In the genomic region with DNA sequence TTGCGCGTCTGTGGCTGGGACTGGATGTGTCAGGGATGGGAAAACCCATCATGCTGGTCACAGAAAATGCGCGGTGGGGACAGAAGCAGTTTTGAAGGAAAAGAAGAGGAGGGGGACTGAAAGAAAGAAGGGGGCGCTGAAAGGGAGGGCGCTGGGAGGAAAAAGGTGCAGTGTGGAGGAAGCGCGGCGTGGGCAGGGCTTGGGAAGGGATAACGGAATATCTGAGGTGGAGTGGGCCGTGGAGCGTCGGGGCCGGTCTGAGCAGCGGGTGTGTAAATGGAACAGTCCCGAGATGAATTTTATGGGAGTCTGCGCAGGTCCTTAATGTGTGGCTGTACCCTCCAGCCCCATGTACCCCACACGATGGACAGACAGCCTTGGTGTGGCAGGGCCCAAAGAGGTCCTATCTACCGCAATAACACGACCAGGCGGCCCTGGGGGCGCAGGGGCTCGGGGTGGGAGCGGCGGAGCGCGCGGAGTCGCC, we compare ENCODE assay signal across 9 cellular contexts. TPM values are rescaled to one million over a fixed set of nuclear protein-coding genes. Genes with fewer than 3 reads are reported as not detected.
A peak's percentile ranks its signal among the peaks of the same experiment; 100 is the strongest.
DNase-seq lines count a peak whose midpoint lies in the region; ATAC-seq, FAIRE-seq and TF ChIP-seq lines count a peak whose summit lies in the region.
"Had no signal": no experiment of that assay in that cellular context is flagged by ENCODE, and none has a peak within 500 bp of the region (broad histone marks: within the 10 kb centered on the region; RNA-seq: fewer than 3 reads in every experiment).

No MANE protein-coding gene starts in this region.

- no peak for TF ChIP-seq POLR2A in testis (IDR thresholded peaks at IDR 0.05)

- intact Hi-C loops in testis (cut with DNase I; ENCODE audit: low total_unique reads): no loop called here

- dilution Hi-C loops in keratinocyte (cut with MboI; ENCODE audit: extremely low pct_ligation_motif_present, low sequenced_read_pairs): no loop called here

- peaks cover 6 to 8% of the 10 kb centered on the region in 2 donors for H3K27me3 Mint-ChIP-seq in CD8-positive, alpha-beta memory T cell
- peaks cover 10% of the 10 kb centered on the region for H3K27me3 Mint-ChIP-seq in activated naive CD8-positive, alpha-beta T cell treated with anti-CD3 and anti-CD28 coated beads, Interleukin-2, amount 10 ng/mL, durations not matched to agents 7 days and 5 days

- no peaks in the 10 kb centered on the region for H3K9me3 Mint-ChIP-seq in CD8-positive, alpha-beta memory T cell
- H3K9me3 Mint-ChIP-seq in activated naive CD8-positive, alpha-beta T cell treated with anti-CD3 and anti-CD28 coated beads, Interleukin-2, amount 10 ng/mL, durations not matched to agents 7 days and 5 days: no peaks in the 10 kb centered on the region

- peak overlapping the region; percentile 76 for H3K4me2 ChIP-seq in keratinocyte (ENCODE audit: control insufficient read depth, extremely low read depth, insufficient read depth, low read depth, low read length)

- POLR2A ChIA-PET in CD8-positive, alpha-beta memory T cell (lab: Charles Lee): interaction anchor here (1.2 to 4.5 kb wide), 3 partner anchors 25 to 42 kb away, joined by 3 to 24 read pairs (median 4); partner anchors contain the start of gene HSP90AB1
- POLR2A ChIA-PET in activated naive CD8-positive, alpha-beta T cell treated with anti-CD3 and anti-CD28 coated beads, Interleukin-2, amount 10 ng/mL, durations not matched to agents 7 days and 5 days (lab: Charles Lee): interaction anchor here (0.6 to 5.6 kb wide), 5 partner anchors 11 to 31 kb away, joined by 4 to 44 read pairs (median 8); partner anchors contain the start of gene HSP90AB1

- no peak overlapping the region for H3K9ac ChIP-seq in keratinocyte (ENCODE audit: control insufficient read depth, extremely low read depth, insufficient read depth, low read length)

- H3K4me1 Mint-ChIP-seq in CD8-positive, alpha-beta memory T cell: peaks cover 16 to 27% (median 17%) of the 10 kb centered on the region in 3 donors
- H3K4me1 Mint-ChIP-seq in activated naive CD8-positive, alpha-beta T cell treated with anti-CD3 and anti-CD28 coated beads, Interleukin-2, amount 10 ng/mL, durations not matched to agents 7 days and 5 days: peaks cover 40% of the 10 kb centered on the region

- no peaks in the 10 kb centered on the region for H3K9me1 ChIP-seq in keratinocyte (ENCODE audit: control insufficient read depth, extremely low read depth, insufficient read depth, low read length)

- CTCF ChIA-PET in CD8-positive, alpha-beta memory T cell (lab: Charles Lee): interaction anchor here (0.9 to 8.0 kb wide), 5 partner anchors 13 to 91 kb away, joined by 3 to 69 read pairs (median 5); partner anchors contain the start of genes AARS2 and SLC35B2

- no peak for FAIRE-seq in keratinocyte (lab: Jason Lieb, UNC)

- no peaks in the 10 kb centered on the region for H3K36me3 ChIP-seq in CD8-positive, alpha-beta memory T cell (ENCODE audit: insufficient read depth, low read length)
- H3K36me3 ChIP-seq in keratinocyte (ENCODE audit: control insufficient read depth in 2 of 2, extremely low read depth in 1 of 2, insufficient read depth in 2 of 2, low read length in 2 of 2) (peaks cover 1 to 7% of the 10 kb centered on the region in 2 experiments), testis (ENCODE audit: low read depth, missing control alignments) (no peaks in the 10 kb centered on the region)

- ATAC-seq in HG03342 (IDR thresholded peaks at IDR 0.05; ENCODE audit: unreplicated experiment): peak; percentile 3
- ATAC-seq in activated naive CD8-positive, alpha-beta T cell treated with anti-CD3 and anti-CD28 coated beads, Interleukin-2, amount 10 ng/mL, durations not matched to agents 7 days and 5 days (ENCODE audit: low read depth): no peak
- ATAC-seq in GM18498 (IDR thresholded peaks at IDR 0.05; ENCODE audit: unreplicated experiment): no peak

- peak overlapping the region in 6 of 8 donors; percentile 32 to 76 (median 56) for H3K27ac Mint-ChIP-seq in CD8-positive, alpha-beta memory T cell
- H3K27ac Mint-ChIP-seq in activated naive CD8-positive, alpha-beta T cell treated with anti-CD3 and anti-CD28 coated beads, Interleukin-2, amount 10 ng/mL, durations not matched to agents 7 days and 5 days: peak overlapping the region; percentile 85

- H3K9me3 ChIP-seq in CD8-positive, alpha-beta memory T cell (ENCODE audit: low read length): no peaks in the 10 kb centered on the region
- H3K9me3 ChIP-seq in keratinocyte (ENCODE audit: control insufficient read depth, low read depth, low read length): no peaks in the 10 kb centered on the region
- no peaks in the 10 kb centered on the region for H3K9me3 ChIP-seq in testis

- 1 to 2% methylated on average over 17 to 28 of the region's 29 CpGs for WGBS in testis, 2 donors

- H3K27ac ChIP-seq in CD8-positive, alpha-beta memory T cell (ENCODE audit: low read depth, low read length): no peak overlapping the region
- H3K27ac ChIP-seq in keratinocyte (ENCODE audit: control insufficient read depth, insufficient read depth, low read length) (no peak overlapping the region), testis (peak overlapping the region; percentile 49 to 82)

- no peaks in the 10 kb centered on the region for H3K36me3 Mint-ChIP-seq in CD8-positive, alpha-beta memory T cell
- no peaks in the 10 kb centered on the region for H3K36me3 Mint-ChIP-seq in activated naive CD8-positive, alpha-beta T cell treated with anti-CD3 and anti-CD28 coated beads, Interleukin-2, amount 10 ng/mL, durations not matched to agents 7 days and 5 days

- H3K4me3 ChIP-seq in CD8-positive, alpha-beta memory T cell (ENCODE audit: low read length): peak overlapping the region; percentile 62
- H3K4me3 ChIP-seq in keratinocyte (ENCODE audit: control insufficient read depth in 2 of 3, extremely low read depth in 1 of 3, insufficient read depth in 2 of 3, low read depth in 1 of 3, low read length in 3 of 3): peak overlapping the region; percentile 38 to 82 (median 60)
- H3K4me3 ChIP-seq in testis: peak overlapping the region; percentile 62 to 68

- no peaks in the 10 kb centered on the region for H4K20me1 ChIP-seq in keratinocyte (ENCODE audit: control insufficient read depth, extremely low read depth, insufficient read depth, low read length)

- peaks cover 22% of the 10 kb centered on the region for H3K79me2 ChIP-seq in keratinocyte (ENCODE audit: control insufficient read depth, insufficient read depth, low read length)

- H3K4me1 ChIP-seq in CD8-positive, alpha-beta memory T cell (ENCODE audit: insufficient read depth, low read length): peaks cover 10% of the 10 kb centered on the region
- H3K4me1 ChIP-seq in keratinocyte (ENCODE audit: control insufficient read depth, extremely low read depth, insufficient read depth, low read length): peaks cover 46% of the 10 kb centered on the region
- peaks cover 77% of the 10 kb centered on the region for H3K4me1 ChIP-seq in testis

- H3K27me3 ChIP-seq in CD8-positive, alpha-beta memory T cell (ENCODE audit: insufficient read depth, low read length, poor library complexity, severe bottlenecking): peaks cover 5% of the 10 kb centered on the region
- H3K27me3 ChIP-seq in keratinocyte (ENCODE audit: control insufficient read depth, extremely low read depth, insufficient read depth, low read length): no peaks in the 10 kb centered on the region
- H3K27me3 ChIP-seq in testis: no peaks in the 10 kb centered on the region

- DNase-seq in CD8-positive, alpha-beta memory T cell: no peak
- no peak for DNase-seq in activated naive CD8-positive, alpha-beta T cell treated with anti-CD3 and anti-CD28 coated beads, Interleukin-2, amount 10 ng/mL, durations not matched to agents 7 days and 5 days
- no peak for DNase-seq in keratinocyte (ENCODE audit: low read depth, low spot score)
- DNase-seq in testis: no peak
- no peak for DNase-seq in OCI-M1 (lab: John Stamatoyannopoulos, UW)
- no peak for DNase-seq in HuH-7 (ENCODE audit: low spot score)

- H3K4me3 Mint-ChIP-seq in CD8-positive, alpha-beta memory T cell: peak overlapping the region; percentile 79 to 90 (median 82)
- peak overlapping the region; percentile 83 for H3K4me3 Mint-ChIP-seq in activated naive CD8-positive, alpha-beta T cell treated with anti-CD3 and anti-CD28 coated beads, Interleukin-2, amount 10 ng/mL, durations not matched to agents 7 days and 5 days

- TF ChIP-seq CTCF in keratinocyte (optimal IDR thresholded peaks at IDR 0.05 in 1 of 3, IDR thresholded peaks at IDR 0.05 in 1 of 3, conservative IDR thresholded peaks at IDR 0.05 in 1 of 3; ENCODE audit: extremely low read depth in 1 of 3, insufficient read depth in 2 of 3, low read length in 3 of 3) (no peak), testis (IDR thresholded peaks at IDR 0.05) (no peak)

- H2AFZ ChIP-seq in keratinocyte (ENCODE audit: control insufficient read depth, low read length): peak overlapping the region; percentile 88

RNA-seq across cellular contexts. Expression of gene SLC29A1, which starts 0.4 kb away (rescaled TPM):
- 100 to 1,000 TPM; 116 TPM for total RNA-seq in CD8-positive, alpha-beta memory T cell
- 3.6 TPM for polyA plus RNA-seq in CD8-positive, alpha-beta memory T cell
- total RNA-seq in activated naive CD8-positive, alpha-beta T cell treated with anti-CD3 and anti-CD28 coated beads, Interleukin-2, amount 10 ng/mL, durations not matched to agents 7 days and 5 days: 10 to 100 TPM; 22.5 to 24.0 TPM
- polyA plus RNA-seq in keratinocyte (51.0 to 69.8 TPM (median 55.3 TPM) in 3 replicates), testis (ENCODE audit: insufficient read depth, low read depth, low replicate concordance) (41.2 TPM)
- polyA plus RNA-seq in keratinocyte (2011; ENCODE audit: low read depth): 5.1 TPM
- 29.3 and 31.8 TPM in 2 replicates for polyA plus RNA-seq in keratinocyte (2011; cell fraction: cytosol; rRNA removed)
- 81.3 and 83.5 TPM in 2 replicates for polyA plus RNA-seq in keratinocyte (2011; cell fraction: nucleus; rRNA removed)
- polyA plus RNA-seq in keratinocyte (2012; ENCODE audit: low replicate concordance): 21.2 and 44.8 TPM in 2 replicates
- polyA minus RNA-seq in keratinocyte: 78.3 to 107 TPM (median 93.2 TPM) in 3 replicates
- polyA minus RNA-seq in keratinocyte (2011; cell fraction: cytosol; rRNA and poly(A)+ RNA removed): 54.3 TPM
- 31.4 and 37.5 TPM in 2 replicates for polyA minus RNA-seq in keratinocyte (2011; cell fraction: nucleus; rRNA and poly(A)+ RNA removed)
- total RNA-seq in testis: 10 to 100 TPM; 51.3 to 70.0 TPM

RNA-seq across cellular contexts. Expression of gene MYMX, which starts 6.3 kb away (rescaled TPM):
- total RNA-seq in CD8-positive, alpha-beta memory T cell: not detected
- not detected for polyA plus RNA-seq in CD8-positive, alpha-beta memory T cell
- not detected for total RNA-seq in activated naive CD8-positive, alpha-beta T cell treated with anti-CD3 and anti-CD28 coated beads, Interleukin-2, amount 10 ng/mL, durations not matched to agents 7 days and 5 days
- polyA plus RNA-seq in keratinocyte (0.09 TPM in 1 of 3 replicates, not detected in the others), testis (ENCODE audit: insufficient read depth, low read depth, low replicate concordance) (0.73 TPM)
- polyA plus RNA-seq in keratinocyte (2011; ENCODE audit: low read depth): not detected
- polyA plus RNA-seq in keratinocyte (2011; cell fraction: cytosol; rRNA removed): 0.19 TPM in 1 of 2 replicates, not detected in the other
- not detected in 2 replicates for polyA plus RNA-seq in keratinocyte (2011; cell fraction: nucleus; rRNA removed)
- not detected in 2 replicates for polyA plus RNA-seq in keratinocyte (2012; ENCODE audit: low replicate concordance)
- not detected in 3 replicates for polyA minus RNA-seq in keratinocyte
- polyA minus RNA-seq in keratinocyte (2011; cell fraction: cytosol; rRNA and poly(A)+ RNA removed): not detected
- polyA minus RNA-seq in keratinocyte (2011; cell fraction: nucleus; rRNA and poly(A)+ RNA removed): not detected in 2 replicates
- under 1 TPM in 1 of 2 donors, not detected in 1; 0.87 TPM for total RNA-seq in testis
- total RNA-seq: RPMI7951 had no signal

RNA-seq across cellular contexts. Expression of gene HSP90AB1, which starts 23.9 kb away (rescaled TPM):
- 1,000 to 10,000 TPM; 2,387 to 2,400 TPM for total RNA-seq in CD8-positive, alpha-beta memory T cell
- polyA plus RNA-seq in CD8-positive, alpha-beta memory T cell: 460 TPM
- 100 to 1,000 TPM; 453 to 466 TPM for total RNA-seq in activated naive CD8-positive, alpha-beta T cell treated with anti-CD3 and anti-CD28 coated beads, Interleukin-2, amount 10 ng/mL, durations not matched to agents 7 days and 5 days
- polyA plus RNA-seq in keratinocyte (653 to 1,215 TPM (median 1,089 TPM) in 3 replicates), testis (ENCODE audit: insufficient read depth, low read depth, low replicate concordance) (602 TPM)
- polyA plus RNA-seq in keratinocyte (2011; ENCODE audit: low read depth): 852 TPM
- 773 and 930 TPM in 2 replicates for polyA plus RNA-seq in keratinocyte (2011; cell fraction: cytosol; rRNA removed)
- 1,009 and 1,163 TPM in 2 replicates for polyA plus RNA-seq in keratinocyte (2011; cell fraction: nucleus; rRNA removed)
- polyA plus RNA-seq in keratinocyte (2012; ENCODE audit: low replicate concordance): 801 and 914 TPM in 2 replicates
- polyA minus RNA-seq in keratinocyte: 444 to 942 TPM (median 851 TPM) in 3 replicates
- polyA minus RNA-seq in keratinocyte (2011; cell fraction: cytosol; rRNA and poly(A)+ RNA removed): 482 TPM
- 369 and 581 TPM in 2 replicates for polyA minus RNA-seq in keratinocyte (2011; cell fraction: nucleus; rRNA and poly(A)+ RNA removed)
- 100 to 1,000 TPM; 480 to 610 TPM for total RNA-seq in testis

RNA-seq across cellular contexts. Expression of gene SLC35B2, which starts 34.3 kb away (rescaled TPM):
- 10 to 100 TPM; 34.8 to 35.7 TPM for total RNA-seq in CD8-positive, alpha-beta memory T cell
- polyA plus RNA-seq in CD8-positive, alpha-beta memory T cell: 49.0 TPM
- 10 to 100 TPM; 28.4 TPM for total RNA-seq in activated naive CD8-positive, alpha-beta T cell treated with anti-CD3 and anti-CD28 coated beads, Interleukin-2, amount 10 ng/mL, durations not matched to agents 7 days and 5 days
- polyA plus RNA-seq in keratinocyte (69.9 to 118 TPM (median 103 TPM) in 3 replicates), testis (ENCODE audit: insufficient read depth, low read depth, low replicate concordance) (32.1 TPM)
- 11.2 TPM for polyA plus RNA-seq in keratinocyte (2011; ENCODE audit: low read depth)
- 59.9 and 66.5 TPM in 2 replicates for polyA plus RNA-seq in keratinocyte (2011; cell fraction: cytosol; rRNA removed)
- polyA plus RNA-seq in keratinocyte (2011; cell fraction: nucleus; rRNA removed): 122 and 149 TPM in 2 replicates
- 43.9 and 70.5 TPM in 2 replicates for polyA plus RNA-seq in keratinocyte (2012; ENCODE audit: low replicate concordance)
- 66.7 to 107 TPM (median 100 TPM) in 3 replicates for polyA minus RNA-seq in keratinocyte
- 81.3 TPM for polyA minus RNA-seq in keratinocyte (2011; cell fraction: cytosol; rRNA and poly(A)+ RNA removed)
- polyA minus RNA-seq in keratinocyte (2011; cell fraction: nucleus; rRNA and poly(A)+ RNA removed): 64.0 and 74.9 TPM in 2 replicates
- 10 to 100 TPM; 42.4 to 49.8 TPM for total RNA-seq in testis

RNA-seq across cellular contexts. Expression of gene NFKBIE, which starts 42.3 kb away (rescaled TPM):
- 10 to 100 TPM; 33.1 to 34.3 TPM for total RNA-seq in CD8-positive, alpha-beta memory T cell
- polyA plus RNA-seq in CD8-positive, alpha-beta memory T cell: 5.3 TPM
- total RNA-seq in activated naive CD8-positive, alpha-beta T cell treated with anti-CD3 and anti-CD28 coated beads, Interleukin-2, amount 10 ng/mL, durations not matched to agents 7 days and 5 days: 10 to 100 TPM; 14.0 to 14.3 TPM
- polyA plus RNA-seq in keratinocyte (5.7 to 7.3 TPM (median 6.5 TPM) in 3 replicates), testis (ENCODE audit: insufficient read depth, low read depth, low replicate concordance) (13.1 TPM)
- polyA plus RNA-seq in keratinocyte (2011; ENCODE audit: low read depth): 35.8 TPM
- 7.2 and 8.8 TPM in 2 replicates for polyA plus RNA-seq in keratinocyte (2011; cell fraction: cytosol; rRNA removed)
- polyA plus RNA-seq in keratinocyte (2011; cell fraction: nucleus; rRNA removed): 9.3 and 9.9 TPM in 2 replicates
- 8.9 and 12.1 TPM in 2 replicates for polyA plus RNA-seq in keratinocyte (2012; ENCODE audit: low replicate concordance)
- polyA minus RNA-seq in keratinocyte: 4.1 to 5.6 TPM (median 5.1 TPM) in 3 replicates
- 12.7 TPM for polyA minus RNA-seq in keratinocyte (2011; cell fraction: cytosol; rRNA and poly(A)+ RNA removed)
- 3.7 and 5.3 TPM in 2 replicates for polyA minus RNA-seq in keratinocyte (2011; cell fraction: nucleus; rRNA and poly(A)+ RNA removed)
- total RNA-seq in testis: 10 to 100 TPM; 18.3 to 29.2 TPM

Comparison
In these comparisons a context has a peak if more than half of its experiments do, and no peak if none do; other contexts are left out.
1. H3K27ac ChIP-seq: peak in testis (2 of 2); none in CD8-positive, alpha-beta memory T cell (single experiment) and keratinocyte (single experiment).
2. Peak in every context shown above with its lines, with median percentiles within 50 percentile points of each other: H3K4me3 ChIP-seq.